ENCODE assay signal across 1 cellular context in genomic region chr22:42128776-42129694, GRCh38.
TF ChIP-seq lines count a peak whose summit lies in the region.

No MANE protein-coding gene starts in this region.

TF ChIP-seq in K562, 482 proteins besides CTCF, POLR2A, EP300 and RAD21:
- peak; percentile 14; the same call in 1 of the 2 replicates for TF ChIP-seq ZBTB33 (CRISPR knock-in tag; IDR thresholded peaks at IDR 0.05)
- 0 out of 2 replicates have a peak, but pooled peaks have one; percentile 12 for TF ChIP-seq CEBPB (tag; IDR thresholded peaks at IDR 0.05)
- TF ChIP-seq NFIC (IDR thresholded peaks at IDR 0.05) = peak; percentile 60
- 0 out of 2 replicates have a peak, but pooled peaks have one; percentile 26 for TF ChIP-seq HNRNPL (IDR thresholded peaks at IDR 0.05; ENCODE audit: low read depth, low read length)
- 0 out of 2 replicates have a peak, but pooled peaks have one; percentile 18 for TF ChIP-seq TFAP4 (CRISPR knock-in tag; IDR thresholded peaks at IDR 0.05; ENCODE audit: borderline replicate concordance)
